21 cellular contexts compared by ENCODE assay signal in the genomic region with DNA sequence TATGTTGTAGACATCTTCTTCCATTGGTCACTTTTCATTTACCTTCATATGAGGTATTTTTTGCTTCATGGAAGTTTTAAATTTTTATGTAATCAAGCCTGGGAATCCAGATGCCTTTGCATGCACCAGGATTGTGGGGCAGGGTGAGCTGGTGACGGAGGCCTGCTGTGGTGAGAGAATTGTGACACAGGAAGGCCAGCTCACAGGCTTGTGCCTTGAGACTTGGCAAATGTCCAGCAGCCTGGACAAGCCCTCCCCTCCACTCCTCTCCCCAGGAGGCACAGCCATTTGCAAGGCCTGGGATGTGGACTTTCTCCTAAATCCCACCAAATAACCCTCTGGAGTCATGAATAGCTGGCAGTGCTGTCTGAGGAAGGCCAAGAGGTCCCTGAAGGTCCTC.
DNase-seq lines count a peak whose midpoint lies in the region; FAIRE-seq and TF ChIP-seq lines count a peak whose summit lies in the region.
"Had no signal": no experiment of that assay in that cellular context is flagged by ENCODE, and none has a peak within 500 bp of the region (broad histone marks: within the 10 kb centered on the region; RNA-seq: fewer than 3 reads in every experiment).

No MANE protein-coding gene starts in this region.

- no peak for FAIRE-seq in kidney (lab: Jason Lieb, UNC)
- FAIRE-seq: GM12891, TTC549 had no signal

- no peaks in the 10 kb centered on the region for H3F3A ChIP-seq in PC-9 (ENCODE audit: insufficient read depth, low read depth)

- TF ChIP-seq POLR2A in stomach (IDR thresholded peaks at IDR 0.05) = no peak

- DNase-seq in NCI-H2227 (lab: John Stamatoyannopoulos, UW; ENCODE audit: unreplicated experiment) (peak; percentile 26), NCI-H2227 treated with DMSO at 0.1 percent for 48 hours (lab: John Stamatoyannopoulos, UW) (no peak), EH (ENCODE audit: low read depth) (peak; percentile 40), PC-9 (peak; percentile 25 to 62), kidney (peak; percentile 46), SW 1271 (lab: John Stamatoyannopoulos, UW) (no peak), stomach (no peak)
- DNase-seq in stimulated activated CD4-positive, alpha-beta T cell treated with anti-CD3 and anti-CD28 coated beads, Interleukin-1b, Interleukin-23, amount 100 ng/mL, for 48 hours = no peak
- DNase-seq: activated CD8-positive, alpha-beta memory T cell treated with anti-CD3 and anti-CD28 coated beads, Interleukin-2, amount 10 ng/mL, durations not matched to agents 7 days and 5 days; colonic mucosa; HCEC 1CT; Kasumi-1; left colon; mesendoderm; naive thymus-derived CD8-positive, alpha-beta T cell; NCI-H1694; stimulated activated CD4-positive, alpha-beta T cell treated with anti-CD3 and anti-CD28 coated beads, Interleukin-12 subunit alpha, Interleukin-12 subunit beta, amount 100 ng/mL, for 4 hours had no signal

- no peak overlapping the region for H3K27ac ChIP-seq in PC-9
- H3K27ac ChIP-seq in kidney (ENCODE audit: low read depth in 2 of 2, low read length in 2 of 2) = no peak overlapping the region
- H3K27ac ChIP-seq in stomach = no peak overlapping the region
- H3K27ac ChIP-seq: BLaER1 treated with 17β-estradiol and CSF1 and Interleukin-3, amounts not matched to agents 10 nM and 100 nM; body of pancreas; colonic mucosa had no signal

- POLR2A ChIA-PET in PC-9 (lab: Charles Lee; ENCODE audit: unreplicated experiment) = no interaction called here

- 52 to 72% (median 69%) methylated on average over 1 of the region's 1 CpG for WGBS in stomach, 5 donors

- H3K9me2 ChIP-seq in PC-9 (ENCODE audit: insufficient read depth) = no peaks in the 10 kb centered on the region

- H3K27me3 ChIP-seq in PC-9 (ENCODE audit: insufficient read depth, low read depth) (no peaks in the 10 kb centered on the region), stomach (peaks cover 0 to 46% (median 0%) of the 10 kb centered on the region in 3 donors)
- H3K27me3 ChIP-seq: body of pancreas, colonic mucosa had no signal

- no peak overlapping the region for H3K4me2 ChIP-seq in PC-9
- H3K4me2 ChIP-seq: BLaER1 treated with 17β-estradiol and CSF1 and Interleukin-3, amounts not matched to agents 10 nM and 100 nM had no signal

- CTCF ChIA-PET in PC-9 (lab: Charles Lee) = interaction anchor here (0.6 to 1.8 kb wide), 3 partner anchors 10 to 70 kb away, joined by 5 to 9 read pairs (median 9); no protein-coding TSS in a partner anchor

- H4K20me1 ChIP-seq in PC-9 (ENCODE audit: insufficient read depth) = no peaks in the 10 kb centered on the region

- no peak overlapping the region for H2AFZ ChIP-seq in PC-9

- no peaks in the 10 kb centered on the region for H3K9me3 ChIP-seq in PC-9 (ENCODE audit: insufficient read depth, low read depth)
- H3K9me3 ChIP-seq in kidney (ENCODE audit: control insufficient read depth in 1 of 2, low read length in 2 of 2) = no peaks in the 10 kb centered on the region
- no peaks in the 10 kb centered on the region for H3K9me3 ChIP-seq in stomach
- H3K9me3 ChIP-seq: BLaER1 treated with 17β-estradiol and CSF1 and Interleukin-3, amounts not matched to agents 10 nM and 100 nM; body of pancreas; colonic mucosa had no signal

- no peak for TF ChIP-seq EP300 in stomach (IDR thresholded peaks at IDR 0.05)

- no peak overlapping the region for H3K4me3 ChIP-seq in PC-9
- no peak overlapping the region for H3K4me3 ChIP-seq in kidney (ENCODE audit: low read length in 2 of 2)
- no peak overlapping the region for H3K4me3 ChIP-seq in stomach
- H3K4me3 ChIP-seq: BLaER1 treated with 17β-estradiol and CSF1 and Interleukin-3, amounts not matched to agents 10 nM and 100 nM; body of pancreas; colonic mucosa had no signal

- TF ChIP-seq CTCF in PC-9 (conservative IDR thresholded peaks at IDR 0.05) (no peak), kidney (IDR thresholded peaks at IDR 0.05; ENCODE audit: borderline replicate concordance, extremely low read depth, insufficient read depth) (no peak), stomach (IDR thresholded peaks at IDR 0.05) (no peak)

- BruUV-seq in PC-9 (replicated peaks; lab: Mats Ljungman, UMichigan) = no TSS peak

- H3K4me1 ChIP-seq in PC-9 (replicated peaks; ENCODE audit: insufficient read depth) (peaks cover 12% of the 10 kb centered on the region; the same call in 1 of the 2 replicates), kidney (ENCODE audit: control insufficient read depth in 1 of 2, insufficient read depth in 1 of 2, low read depth in 1 of 2, low read length in 2 of 2) (no peaks in the 10 kb centered on the region), stomach (peaks cover 0 to 12% (median 10%) of the 10 kb centered on the region in 4 donors)

- intact Hi-C loops in PC-9 (cut with micrococcal nuclease; ENCODE audit: unreplicated experiment) (no loop called here), kidney (cut with DNase I) (loop anchor here (10.0 kb wide), 1 partner anchor 64 kb away; no protein-coding TSS in a partner anchor), stomach (cut with DNase I; ENCODE audit: low total_unique reads) (no loop called here)

- no peak overlapping the region for H3K9ac ChIP-seq in kidney (ENCODE audit: low read length in 2 of 2)
- H3K9ac ChIP-seq: BLaER1 treated with 17β-estradiol and CSF1 and Interleukin-3, amounts not matched to agents 10 nM and 100 nM had no signal

- no peaks in the 10 kb centered on the region for H3K79me2 ChIP-seq in PC-9 (ENCODE audit: low read depth)

- H3K36me3 ChIP-seq in PC-9 (ENCODE audit: low read depth) (no peaks in the 10 kb centered on the region), kidney (ENCODE audit: control insufficient read depth in 1 of 2, insufficient read depth in 2 of 2, low read length in 2 of 2) (no peaks in the 10 kb centered on the region), stomach (no peaks in the 10 kb centered on the region)
- H3K36me3 ChIP-seq: BLaER1 treated with 17β-estradiol and CSF1 and Interleukin-3, amounts not matched to agents 10 nM and 100 nM; colonic mucosa had no signal

Comparison
In these comparisons a context has a peak if more than half of its experiments do, and no peak if none do; other contexts are left out.
1. DNase-seq: peak in NCI-H2227 (single experiment), EH (single experiment), PC-9 (2 of 2) and kidney (single experiment); none in NCI-H2227 treated with DMSO at 0.1 percent for 48 hours (single experiment), SW 1271 (0 of 2), stimulated activated CD4-positive, alpha-beta T cell treated with anti-CD3 and anti-CD28 coated beads, Interleukin-1b, Interleukin-23, amount 100 ng/mL, for 48 hours (single experiment) and stomach (single experiment).